8 cellular contexts compared by ENCODE assay signal in the genomic region with DNA sequence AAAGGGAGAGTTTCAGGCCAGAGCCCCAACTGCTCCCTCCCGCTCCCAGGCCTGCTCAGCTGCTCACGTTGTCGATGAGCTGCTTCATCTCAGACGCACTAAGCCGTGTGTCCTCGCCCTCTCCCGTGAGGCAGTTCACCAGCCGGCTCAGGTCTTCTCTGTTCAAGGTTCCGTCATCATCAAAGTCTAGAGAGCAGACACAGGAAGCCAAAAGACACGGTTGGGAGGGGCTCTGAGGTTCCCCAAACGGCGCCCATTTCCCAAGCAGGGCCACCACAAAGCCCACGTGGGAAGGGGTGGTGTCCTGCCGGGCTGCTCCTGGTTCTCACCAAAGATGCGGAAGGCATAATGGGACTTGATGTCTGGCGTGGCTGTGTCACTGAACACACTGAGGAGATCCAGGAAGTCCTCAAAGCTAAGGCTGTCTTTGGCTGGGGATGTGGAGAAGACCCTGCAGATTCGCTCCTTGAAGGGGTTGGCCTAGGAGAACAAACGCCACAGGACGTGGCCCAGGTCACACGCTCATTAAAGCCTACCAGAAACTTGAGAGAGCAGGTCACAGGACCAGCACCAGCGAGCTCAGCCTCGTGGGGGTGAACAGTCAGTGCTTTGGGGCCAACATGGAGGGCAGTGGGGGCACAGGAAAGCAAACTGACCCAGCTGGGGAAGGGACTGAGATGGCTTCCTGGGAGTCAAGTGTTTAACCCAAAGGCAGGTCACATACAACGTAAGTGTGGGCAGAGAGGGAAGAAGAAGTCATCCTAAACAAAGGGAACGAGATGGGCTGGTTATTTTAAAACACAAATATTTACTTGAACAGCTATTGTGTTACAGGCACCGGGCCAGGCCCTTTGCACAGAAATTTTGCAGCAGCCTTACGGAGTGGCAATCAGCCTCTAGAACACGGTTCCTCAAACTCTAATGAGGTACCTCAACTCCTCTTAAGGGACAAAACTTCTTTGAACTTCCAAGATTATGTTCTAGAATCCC. TPM values are rescaled to one million over a fixed set of nuclear protein-coding genes. Genes with fewer than 3 reads are reported as not detected.
A peak's percentile ranks its signal among the peaks of the same experiment; 100 is the strongest.
DNase-seq lines count a peak whose midpoint lies in the region; ATAC-seq, FAIRE-seq and TF ChIP-seq lines count a peak whose summit lies in the region.

No MANE protein-coding gene starts in this region.

- peak overlapping the region; percentile 97 for H3K4me3 Mint-ChIP-seq in T-helper 17 cell
- H3K4me3 Mint-ChIP-seq in astrocyte (ENCODE audit: unreplicated experiment), result peak overlapping the region; percentile 15

- no peaks in the 10 kb centered on the region for H3K9me3 ChIP-seq in DND-41 (ENCODE audit: insufficient read depth, low read length, severe bottlenecking)
- no peaks in the 10 kb centered on the region for H3K9me3 ChIP-seq in T-helper 17 cell (ENCODE audit: control insufficient read depth, low read length, poor library complexity, severe bottlenecking)
- H3K9me3 ChIP-seq in astrocyte (ENCODE audit: insufficient read depth, low read depth, low read length), result no peaks in the 10 kb centered on the region
- no peaks in the 10 kb centered on the region for H3K9me3 ChIP-seq in psoas muscle

- H3K79me2 ChIP-seq in DND-41 (ENCODE audit: insufficient read depth, low read length), result peaks cover 6% of the 10 kb centered on the region
- H3K79me2 ChIP-seq in astrocyte (ENCODE audit: insufficient read depth, low read length), result peaks cover 20% of the 10 kb centered on the region

- TF ChIP-seq CTCF in DND-41 (IDR thresholded peaks at IDR 0.05; ENCODE audit: borderline replicate concordance, extremely low read depth, low read length, poor library complexity, severe bottlenecking) (no peak), astrocyte (IDR thresholded peaks at IDR 0.05; ENCODE audit: insufficient read depth, low read depth, low read length) (no peak), psoas muscle (IDR thresholded peaks at IDR 0.05) (no peak)

- H3K4me3 ChIP-seq in DND-41 (ENCODE audit: low read depth in 1 of 2, low read length in 2 of 2) (no peak overlapping the region), astrocyte (ENCODE audit: insufficient read depth, low read depth, low read length) (no peak overlapping the region), psoas muscle (no peak overlapping the region)

- H3K27ac Mint-ChIP-seq in T-helper 17 cell (peak overlapping the region; percentile 100), astrocyte (ENCODE audit: unreplicated experiment) (no peak overlapping the region)

- peaks cover 4% of the 10 kb centered on the region for H3K36me3 Mint-ChIP-seq in T-helper 17 cell (ENCODE audit: low read depth)
- peaks cover 8% of the 10 kb centered on the region for H3K36me3 Mint-ChIP-seq in astrocyte (ENCODE audit: low read depth, unreplicated experiment)

- H3K27me3 Mint-ChIP-seq in T-helper 17 cell, result no peaks in the 10 kb centered on the region
- no peaks in the 10 kb centered on the region for H3K27me3 Mint-ChIP-seq in astrocyte (ENCODE audit: low read depth, unreplicated experiment)

- intact Hi-C loops in psoas muscle (cut with DNase I), result no loop called here

- H3K27me3 ChIP-seq in DND-41 (ENCODE audit: insufficient read depth, low read length, poor library complexity), result no peaks in the 10 kb centered on the region
- no peaks in the 10 kb centered on the region for H3K27me3 ChIP-seq in astrocyte (ENCODE audit: insufficient read depth, low read length)
- H3K27me3 ChIP-seq in psoas muscle (ENCODE audit: insufficient read depth in 3 of 3, low read length in 2 of 3), result no peaks in the 10 kb centered on the region

- peak; percentile 66 for ATAC-seq in DND-41 (ENCODE audit: insufficient read depth, low read depth)
- peak; percentile 76 for ATAC-seq in T-helper 17 cell
- ATAC-seq in psoas muscle, result no peak

- DNase-seq in DND-41 (peak; percentile 72), T-helper 17 cell (peak; percentile 66 to 83 (median 73)), astrocyte (ENCODE audit: low read depth) (no peak), psoas muscle (no peak), NCI-H1105 treated with DMSO at 0.1 percent for 48 hours (lab: John Stamatoyannopoulos, UW) (no peak), NCI-H1417 (lab: John Stamatoyannopoulos, UW) (no peak), A172 (ENCODE audit: low spot score) (no peak), NCI-H2107 (lab: John Stamatoyannopoulos, UW) (no peak)

- H3K9me3 Mint-ChIP-seq in astrocyte (ENCODE audit: unreplicated experiment), result no peaks in the 10 kb centered on the region

- H3K4me2 ChIP-seq in DND-41 (ENCODE audit: insufficient read depth, low read length) (no peak overlapping the region), astrocyte (ENCODE audit: low read length) (peak overlapping the region; percentile 95)

- H3K9ac ChIP-seq in DND-41 (ENCODE audit: low read depth, low read length) (no peak overlapping the region), astrocyte (ENCODE audit: low read length) (no peak overlapping the region)

- peaks cover 32% of the 10 kb centered on the region for H3K4me1 ChIP-seq in DND-41 (ENCODE audit: insufficient read depth, low read length)
- peaks cover 9% of the 10 kb centered on the region for H3K4me1 ChIP-seq in astrocyte (ENCODE audit: insufficient read depth, low read length)
- peaks cover 39% of the 10 kb centered on the region for H3K4me1 ChIP-seq in psoas muscle

- WGBS in psoas muscle, 3 donors, result 64 to 80% (median 65%) methylated on average over 27 of the region's 27 CpGs

- H3K4me1 Mint-ChIP-seq in T-helper 17 cell (peaks cover 40% of the 10 kb centered on the region), astrocyte (ENCODE audit: low read depth, unreplicated experiment) (peaks cover 9% of the 10 kb centered on the region)

- H4K20me1 ChIP-seq in DND-41 (ENCODE audit: insufficient read depth, low read length), result no peaks in the 10 kb centered on the region; the same call in 1 of the 2 replicates
- H4K20me1 ChIP-seq in astrocyte (ENCODE audit: insufficient read depth, low read length), result peaks cover 21% of the 10 kb centered on the region

- H3K27ac ChIP-seq in DND-41 (ENCODE audit: low read length) (0 out of 2 replicates have a peak overlapping the region, but pooled peaks have one; percentile 28), astrocyte (ENCODE audit: low read depth, low read length) (no peak overlapping the region), psoas muscle (peak overlapping the region; percentile 60)

- H3K36me3 ChIP-seq in DND-41 (ENCODE audit: insufficient read depth, low read length) (peaks cover 26% of the 10 kb centered on the region), astrocyte (ENCODE audit: insufficient read depth, low read length) (peaks cover 5% of the 10 kb centered on the region), psoas muscle (ENCODE audit: insufficient read depth in 1 of 2, low read depth in 1 of 2) (peaks cover 4 to 57% of the 10 kb centered on the region in 2 donors)

- no peak for FAIRE-seq in astrocyte (lab: Jason Lieb, UNC)

- H2AFZ ChIP-seq in DND-41 (ENCODE audit: low read depth, low read length) (no peak overlapping the region), astrocyte (ENCODE audit: low read depth, low read length) (no peak overlapping the region)

RNA-seq across cellular contexts. Expression of gene CIB1, which starts 2.4 kb away (rescaled TPM):
- total RNA-seq in T-helper 17 cell (100 to 1,000 TPM; 166 to 183 TPM), astrocyte (49.6 and 50.7 TPM in 2 replicates), psoas muscle (10 to 100 TPM; 45.7 to 58.1 (median 56.6) TPM)
- polyA plus RNA-seq in psoas muscle, result 100 to 1,000 TPM in 1 of 3 donors, 10 to 100 TPM in 2; 72.0 to 154 (median 96.5) TPM
- 35.1 and 52.7 TPM in 2 replicates for total RNA-seq in A172 (2014; rRNA removed; shearing (Covaris generic))

RNA-seq across cellular contexts. Expression of gene GDPGP1, which starts 2.7 kb away (rescaled TPM):
- total RNA-seq in T-helper 17 cell (1 to 10 TPM; 3.7 to 4.6 TPM), astrocyte (4.1 and 6.0 TPM in 2 replicates), psoas muscle (1 to 10 TPM; 1.3 to 4.5 (median 2.6) TPM)
- 1 to 10 TPM in 2 of 3 donors, under 1 TPM in 1; 0.96 to 5.9 (median 3.1) TPM for polyA plus RNA-seq in psoas muscle
- 4.8 and 5.7 TPM in 2 replicates for total RNA-seq in A172 (2014; rRNA removed; shearing (Covaris generic))

RNA-seq across cellular contexts. Expression of gene TTLL13, which starts 18.0 kb away (rescaled TPM):
- total RNA-seq in T-helper 17 cell (under 1 TPM in 1 of 2 donors, not detected in 1; 0.29 TPM), astrocyte (0.14 TPM in 1 of 2 replicates, not detected in the other), psoas muscle (under 1 TPM in 2 of 4 donors, not detected in 2; 0.08 to 0.69 TPM)
- under 1 TPM; 0.03 to 0.13 (median 0.05) TPM for polyA plus RNA-seq in psoas muscle
- total RNA-seq in A172 (2014; rRNA removed; shearing (Covaris generic)), result not detected in 2 replicates

RNA-seq across cellular contexts. Expression of gene SEMA4B, which starts 30.2 kb away (rescaled TPM):
- total RNA-seq in T-helper 17 cell, result 10 to 100 TPM; 15.4 to 23.4 TPM
- total RNA-seq in astrocyte, result 7.0 and 9.9 TPM in 2 replicates
- total RNA-seq in psoas muscle, result 10 to 100 TPM in 1 of 4 donors, 1 to 10 TPM in 3; 4.4 to 10.8 (median 4.5) TPM
- polyA plus RNA-seq in psoas muscle, result 1 to 10 TPM; 1.4 to 3.3 (median 1.8) TPM
- 17.1 and 33.8 TPM in 2 replicates for total RNA-seq in A172 (2014; rRNA removed; shearing (Covaris generic))

RNA-seq across cellular contexts. Expression of gene NGRN, which starts 34.1 kb away (rescaled TPM):
- total RNA-seq in T-helper 17 cell (10 to 100 TPM; 48.0 to 51.0 TPM), astrocyte (98.5 and 98.6 TPM in 2 replicates), psoas muscle (100 to 1,000 TPM; 188 to 219 (median 200) TPM)
- polyA plus RNA-seq in psoas muscle, result 100 to 1,000 TPM; 212 to 298 (median 221) TPM
- total RNA-seq in A172 (2014; rRNA removed; shearing (Covaris generic)), result 82.9 and 90.4 TPM in 2 replicates

Comparison
In these comparisons a context has a peak if more than half of its experiments do, and no peak if none do; other contexts are left out.
1. ATAC-seq: peak in DND-41 (single experiment) and T-helper 17 cell (single experiment); none in psoas muscle (0 of 4).
2. DNase-seq: peak in DND-41 (single experiment) and T-helper 17 cell (3 of 3); none in astrocyte (single experiment), psoas muscle (0 of 2), NCI-H1105 treated with DMSO at 0.1 percent for 48 hours (single experiment), NCI-H1417 (0 of 3), A172 (single experiment) and NCI-H2107 (single experiment).